In genomic region chr7:36366649-36367560, GRCh38 we compare ENCODE assay signal across 8 cellular contexts. TPM values are rescaled to one million over a fixed set of nuclear protein-coding genes. Genes with fewer than 3 reads are reported as not detected.
DNase-seq lines count a peak whose midpoint lies in the region; ATAC-seq and TF ChIP-seq lines count a peak whose summit lies in the region.

No MANE protein-coding gene starts in this region.

- H3K23ac ChIP-seq in H9 (ENCODE audit: insufficient read length, low read depth, low read length), result no peak overlapping the region

- H3K4me3 Mint-ChIP-seq in H9, result peak overlapping the region; percentile 80 to 92
- H3K4me3 Mint-ChIP-seq in stimulated activated naive CD8-positive, alpha-beta T cell treated with anti-CD3 and anti-CD28 coated beads, Interleukin-15, Interleukin-2, amounts not matched to agents 100 ng/mL and 50 ng/mL, for 24 hours, result peak overlapping the region; percentile 91

- no peaks in the 10 kb centered on the region for H3K9me3 Mint-ChIP-seq in H9
- no peaks in the 10 kb centered on the region for H3K9me3 Mint-ChIP-seq in stimulated activated naive CD8-positive, alpha-beta T cell treated with anti-CD3 and anti-CD28 coated beads, Interleukin-15, Interleukin-2, amounts not matched to agents 100 ng/mL and 50 ng/mL, for 24 hours

- peak; percentile 89 for TF ChIP-seq CTCF in H9 (conservative IDR thresholded peaks at IDR 0.05)
- peak; percentile 97 for TF ChIP-seq CTCF in RWPE2 (IDR thresholded peaks at IDR 0.05; ENCODE audit: poor library complexity, severe bottlenecking)
- peak; percentile 88 for TF ChIP-seq CTCF in foreskin fibroblast (IDR thresholded peaks at IDR 0.05; ENCODE audit: low read depth, low read length)
- peak; percentile 100 for TF ChIP-seq CTCF in neural cell (IDR thresholded peaks at IDR 0.05; ENCODE audit: poor library complexity, severe bottlenecking)

- H3K4me3 ChIP-seq in RWPE2 (ENCODE audit: severe bottlenecking), result peak overlapping the region; percentile 71
- H3K4me3 ChIP-seq in foreskin fibroblast (ENCODE audit: low read depth in 1 of 2, low read length in 2 of 2), result peak overlapping the region; percentile 53 to 86
- peak overlapping the region; percentile 71 for H3K4me3 ChIP-seq in neural cell (ENCODE audit: low read length)

- H4K5ac ChIP-seq in H9 (ENCODE audit: insufficient read length, low read depth, low read length), result no peak overlapping the region

- no peak overlapping the region for H3K56ac ChIP-seq in H9 (ENCODE audit: insufficient read length, low read depth, low read length)

- peak; percentile 78 for TF ChIP-seq EP300 in neural cell (conservative IDR thresholded peaks at IDR 0.05; ENCODE audit: poor library complexity, severe bottlenecking)

- H4K8ac ChIP-seq in H9 (replicated peaks; ENCODE audit: insufficient read length, low read depth, low read length), result no peak overlapping the region

- H3K23me2 ChIP-seq in H9 (ENCODE audit: insufficient read length, low read depth, low read length, poor library complexity, severe bottlenecking), result no peaks in the 10 kb centered on the region

- TF ChIP-seq RAD21 in neural cell (conservative IDR thresholded peaks at IDR 0.05), result peak; percentile 56

- H3K18ac ChIP-seq in H9 (ENCODE audit: insufficient read length, low read depth, low read length), result peak overlapping the region; percentile 47

- no peak overlapping the region for H3K27ac Mint-ChIP-seq in H9
- H3K27ac Mint-ChIP-seq in stimulated activated naive CD8-positive, alpha-beta T cell treated with anti-CD3 and anti-CD28 coated beads, Interleukin-15, Interleukin-2, amounts not matched to agents 100 ng/mL and 50 ng/mL, for 24 hours, result no peak overlapping the region

- H3K4me2 ChIP-seq in H9 (ENCODE audit: insufficient read depth, insufficient read length, low read length) (peak overlapping the region; percentile 93), neural cell (ENCODE audit: low read length) (peak overlapping the region; percentile 85)

- H2AFZ ChIP-seq in H9 (ENCODE audit: low read length), result peak overlapping the region; percentile 60
- peak overlapping the region; percentile 80 for H2AFZ ChIP-seq in neural cell (ENCODE audit: low read depth, low read length)

- H3F3A ChIP-seq in neural cell (ENCODE audit: insufficient read depth, low read length, poor library complexity, severe bottlenecking), result no peaks in the 10 kb centered on the region

- H3K14ac ChIP-seq in H9 (ENCODE audit: insufficient read depth, low read length), result peak overlapping the region; percentile 76; the same call in 1 of the 2 replicates

- H2BK120ac ChIP-seq in H9 (ENCODE audit: low read depth, low read length, poor library complexity, severe bottlenecking), result no peak overlapping the region

- H4K20me1 ChIP-seq in H9 (ENCODE audit: control insufficient read depth, insufficient read depth, insufficient read length) (no peaks in the 10 kb centered on the region), neural cell (ENCODE audit: insufficient read depth) (no peaks in the 10 kb centered on the region)

- no peak overlapping the region for H2BK5ac ChIP-seq in H9 (ENCODE audit: insufficient read length, low read length)

- H3K27me3 ChIP-seq in H9 (ENCODE audit: insufficient read depth, low read length), result peaks cover 31% of the 10 kb centered on the region
- H3K27me3 ChIP-seq in RWPE2 (ENCODE audit: insufficient read depth, poor library complexity, severe bottlenecking), result no peaks in the 10 kb centered on the region
- H3K27me3 ChIP-seq in neural cell (ENCODE audit: insufficient read depth, low read depth, low read length), result no peaks in the 10 kb centered on the region

- H2BK12ac ChIP-seq in H9 (ENCODE audit: insufficient read length, low read depth, low read length), result no peak overlapping the region

- 0 out of 4 replicates have a peak, but pooled peaks cover 0 to 3% of the 10 kb centered on the region in 2 experiments for H3K4me1 Mint-ChIP-seq in H9
- no peaks in the 10 kb centered on the region for H3K4me1 Mint-ChIP-seq in stimulated activated naive CD8-positive, alpha-beta T cell treated with anti-CD3 and anti-CD28 coated beads, Interleukin-15, Interleukin-2, amounts not matched to agents 100 ng/mL and 50 ng/mL, for 24 hours (ENCODE audit: low read depth)

- peak overlapping the region; percentile 63 for H3K9ac ChIP-seq in H9 (ENCODE audit: extremely low read depth, insufficient read length, low read length)
- H3K9ac ChIP-seq in neural cell (ENCODE audit: low read length), result peak overlapping the region; percentile 83

- no peak overlapping the region for H4K91ac ChIP-seq in H9 (ENCODE audit: insufficient read length, low read depth, low read length)

- H3K4me1 ChIP-seq in H9 (ENCODE audit: insufficient read depth, low read length) (no peaks in the 10 kb centered on the region), RWPE2 (ENCODE audit: insufficient read depth, poor library complexity, severe bottlenecking) (peaks cover 6% of the 10 kb centered on the region)

- H3K36me3 Mint-ChIP-seq in H9 (ENCODE audit: insufficient read depth in 1 of 3, low read depth in 3 of 3), result no peaks in the 10 kb centered on the region
- H3K36me3 Mint-ChIP-seq in stimulated activated naive CD8-positive, alpha-beta T cell treated with anti-CD3 and anti-CD28 coated beads, Interleukin-15, Interleukin-2, amounts not matched to agents 100 ng/mL and 50 ng/mL, for 24 hours (ENCODE audit: low read depth), result no peaks in the 10 kb centered on the region

- H3K27ac ChIP-seq in H9 (ENCODE audit: insufficient read length, low read depth, low read length) (no peak overlapping the region), RWPE2 (ENCODE audit: poor library complexity, severe bottlenecking) (no peak overlapping the region), neural cell (ENCODE audit: low read length) (peak overlapping the region; percentile 78)

- peak; percentile 92 for ATAC-seq in RWPE2 (ENCODE audit: low read depth)

- no peak overlapping the region for H2AK5ac ChIP-seq in H9 (ENCODE audit: insufficient read length, low read length)

- WGBS in H9 (ENCODE audit: extremely low coverage, insufficient read length, low lambda C conversion rate), result no CpG with 5 or more reads among the region's 99 CpGs

- peaks cover 75% of the 10 kb centered on the region for H3K27me3 Mint-ChIP-seq in H9 (ENCODE audit: low read depth)
- peaks cover 5% of the 10 kb centered on the region for H3K27me3 Mint-ChIP-seq in stimulated activated naive CD8-positive, alpha-beta T cell treated with anti-CD3 and anti-CD28 coated beads, Interleukin-15, Interleukin-2, amounts not matched to agents 100 ng/mL and 50 ng/mL, for 24 hours

- no peaks in the 10 kb centered on the region for H3K79me1 ChIP-seq in H9 (ENCODE audit: insufficient read depth, low read depth, low read length, poor library complexity, severe bottlenecking)

- no peak overlapping the region for H2BK15ac ChIP-seq in H9 (ENCODE audit: low read depth, low read length)

- 0 out of 2 replicates have a peak, but pooled peaks cover 3% of the 10 kb centered on the region for H3K36me3 ChIP-seq in RWPE2 (ENCODE audit: low read depth)
- no peaks in the 10 kb centered on the region for H3K36me3 ChIP-seq in neural cell (ENCODE audit: insufficient read depth, low read length)

- no peaks in the 10 kb centered on the region for H3K9me2 ChIP-seq in neural cell (ENCODE audit: insufficient read depth, low read length)

- no peak overlapping the region for H3K4ac ChIP-seq in H9 (ENCODE audit: low read depth, low read length)

- no peak overlapping the region for H2BK20ac ChIP-seq in H9 (ENCODE audit: low read depth, low read length, poor library complexity, severe bottlenecking)

- DNase-seq in EL, result peak; percentile 88
- peak; percentile 92 for DNase-seq in H9
- peak; percentile 99 for DNase-seq in LoVo (ENCODE audit: low spot score)
- DNase-seq in RWPE2 (ENCODE audit: low spot score), result peak; percentile 79
- DNase-seq in activated gamma-delta T cell (lab: John Stamatoyannopoulos, UW), result peak; percentile 88
- peak; percentile 70 to 94 for DNase-seq in foreskin fibroblast

- H3T11ph ChIP-seq in H9 (ENCODE audit: low read length), result no peak overlapping the region

- no peaks in the 10 kb centered on the region for H3K79me2 ChIP-seq in H9 (ENCODE audit: insufficient read depth, low read length)
- peaks cover 18% of the 10 kb centered on the region for H3K79me2 ChIP-seq in neural cell (replicated peaks; ENCODE audit: insufficient read depth, low read length)

- H3K9me3 ChIP-seq in H9 (ENCODE audit: control insufficient read depth, low read depth, low read length) (no peaks in the 10 kb centered on the region), RWPE2 (ENCODE audit: severe bottlenecking) (no peaks in the 10 kb centered on the region), neural cell (ENCODE audit: low read length) (no peaks in the 10 kb centered on the region)

TF ChIP-seq in neural cell, 6 proteins besides CTCF, POLR2A, EP300 and RAD21 (continues in another document):
- TF ChIP-seq MXI1 (conservative IDR thresholded peaks at IDR 0.05; ENCODE audit: poor library complexity, severe bottlenecking), result peak; percentile 81
- TF ChIP-seq REST (IDR thresholded peaks at IDR 0.05; ENCODE audit: borderline replicate concordance), result no peak
- no peak for TF ChIP-seq EZH2 (IDR thresholded peaks at IDR 0.05; ENCODE audit: borderline replicate concordance, insufficient read depth, low read length, poor library complexity, severe bottlenecking)
- peak; percentile 11 for TF ChIP-seq TAF1 (IDR thresholded peaks at IDR 0.05; ENCODE audit: low read depth)
- TF ChIP-seq POLR2AphosphoS5 (IDR thresholded peaks at IDR 0.05), result peak; percentile 97

RNA-seq across cellular contexts. Expression of gene ANLN, which starts 22.8 kb away (rescaled TPM):
- 78.9 and 84.7 TPM in 2 replicates for total RNA-seq in H9 (2021)
- polyA plus RNA-seq in neural cell, result 4.2 and 5.8 TPM in 2 replicates
- 5.6 and 8.5 TPM in 2 replicates for polyA minus RNA-seq in neural cell
